In the genomic region with DNA sequence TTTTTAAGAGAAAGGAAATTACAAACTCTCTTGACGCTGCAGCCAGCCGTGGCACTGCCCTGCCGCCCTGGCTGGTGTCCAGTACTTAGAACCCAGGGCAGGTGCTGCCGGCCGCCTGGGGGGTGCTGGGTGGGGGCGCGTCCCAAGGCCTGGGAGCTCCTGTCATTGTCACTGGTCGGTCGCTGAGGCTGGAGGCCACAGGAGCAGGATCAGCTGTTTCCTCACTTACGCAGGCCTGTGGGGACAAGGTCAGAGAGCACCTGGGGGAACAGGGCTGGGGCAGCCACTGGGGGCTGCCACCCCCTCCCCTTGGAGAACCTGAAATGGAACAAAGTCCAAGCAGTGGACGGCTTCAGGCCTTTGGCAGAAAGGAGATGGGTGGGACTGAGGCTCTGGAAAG, we compare ENCODE assay signal across 1 cellular context.
A peak's percentile ranks its signal among the peaks of the same experiment; 100 is the strongest.
TF ChIP-seq lines count a peak whose summit lies in the region.

No MANE protein-coding gene starts in this region.

TF ChIP-seq in K562, 482 proteins besides CTCF, POLR2A, EP300 and RAD21:
- TF ChIP-seq THRA (IDR thresholded peaks at IDR 0.05): no peak
- TF ChIP-seq, protein P1, sequence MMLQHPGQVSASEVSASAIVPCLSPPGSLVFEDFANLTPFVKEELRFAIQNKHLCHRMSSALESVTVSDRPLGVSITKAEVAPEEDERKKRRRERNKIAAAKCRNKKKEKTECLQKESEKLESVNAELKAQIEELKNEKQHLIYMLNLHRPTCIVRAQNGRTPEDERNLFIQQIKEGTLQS (IDR thresholded peaks at IDR 0.05): no peak
- TF ChIP-seq, protein P1 (CRISPR knock-in tag; conservative IDR thresholded peaks at IDR 0.05): no peak
- TF ChIP-seq TFAP4 (CRISPR knock-in tag; IDR thresholded peaks at IDR 0.05; ENCODE audit: borderline replicate concordance): 0 out of 2 replicates have a peak, but pooled peaks have one; percentile 22
- TF ChIP-seq ZNF224 (CRISPR knock-in tag; IDR thresholded peaks at IDR 0.05): no peak
